1 cellular context compared by ENCODE assay signal in the genomic region with DNA sequence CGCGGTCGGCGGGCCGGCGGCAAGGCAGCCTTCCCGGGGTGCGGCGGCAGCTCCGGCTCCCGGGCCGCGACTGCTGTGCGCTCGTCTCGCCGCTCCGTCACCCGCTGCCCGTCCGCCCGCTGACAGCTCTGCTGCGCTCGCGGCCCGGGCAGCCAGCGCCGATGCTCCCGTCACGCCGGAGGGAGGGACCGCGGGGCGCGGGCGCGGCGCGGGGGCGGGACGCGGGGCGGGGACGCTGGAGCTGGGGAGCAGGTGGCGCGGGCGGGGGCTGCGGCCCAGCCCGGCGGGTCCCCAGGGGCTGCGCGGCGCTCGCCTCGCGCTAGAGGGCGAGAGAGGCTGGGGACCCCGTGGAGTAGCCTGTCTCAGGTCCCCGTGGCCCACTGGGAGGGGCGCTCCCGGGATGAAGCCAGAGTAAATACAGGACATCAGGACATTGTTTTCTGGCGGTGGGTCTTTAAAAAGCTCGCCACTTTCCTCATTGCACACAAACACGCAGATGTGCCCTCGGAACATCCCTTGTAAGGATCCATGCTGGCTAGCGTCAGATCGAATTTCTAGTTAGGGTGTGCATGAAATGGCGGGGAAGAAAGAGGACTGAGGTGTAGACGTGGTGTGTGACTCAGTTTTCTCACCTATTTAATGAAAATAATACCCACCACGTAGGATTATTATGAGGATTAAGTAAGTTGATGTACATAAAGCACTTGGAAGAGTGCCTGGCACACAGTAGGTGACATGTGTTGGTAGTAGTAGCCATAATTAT.
A peak's percentile ranks its signal among the peaks of the same experiment; 100 is the strongest.
TF ChIP-seq lines count a peak whose summit lies in the region.

A gene with protein sequence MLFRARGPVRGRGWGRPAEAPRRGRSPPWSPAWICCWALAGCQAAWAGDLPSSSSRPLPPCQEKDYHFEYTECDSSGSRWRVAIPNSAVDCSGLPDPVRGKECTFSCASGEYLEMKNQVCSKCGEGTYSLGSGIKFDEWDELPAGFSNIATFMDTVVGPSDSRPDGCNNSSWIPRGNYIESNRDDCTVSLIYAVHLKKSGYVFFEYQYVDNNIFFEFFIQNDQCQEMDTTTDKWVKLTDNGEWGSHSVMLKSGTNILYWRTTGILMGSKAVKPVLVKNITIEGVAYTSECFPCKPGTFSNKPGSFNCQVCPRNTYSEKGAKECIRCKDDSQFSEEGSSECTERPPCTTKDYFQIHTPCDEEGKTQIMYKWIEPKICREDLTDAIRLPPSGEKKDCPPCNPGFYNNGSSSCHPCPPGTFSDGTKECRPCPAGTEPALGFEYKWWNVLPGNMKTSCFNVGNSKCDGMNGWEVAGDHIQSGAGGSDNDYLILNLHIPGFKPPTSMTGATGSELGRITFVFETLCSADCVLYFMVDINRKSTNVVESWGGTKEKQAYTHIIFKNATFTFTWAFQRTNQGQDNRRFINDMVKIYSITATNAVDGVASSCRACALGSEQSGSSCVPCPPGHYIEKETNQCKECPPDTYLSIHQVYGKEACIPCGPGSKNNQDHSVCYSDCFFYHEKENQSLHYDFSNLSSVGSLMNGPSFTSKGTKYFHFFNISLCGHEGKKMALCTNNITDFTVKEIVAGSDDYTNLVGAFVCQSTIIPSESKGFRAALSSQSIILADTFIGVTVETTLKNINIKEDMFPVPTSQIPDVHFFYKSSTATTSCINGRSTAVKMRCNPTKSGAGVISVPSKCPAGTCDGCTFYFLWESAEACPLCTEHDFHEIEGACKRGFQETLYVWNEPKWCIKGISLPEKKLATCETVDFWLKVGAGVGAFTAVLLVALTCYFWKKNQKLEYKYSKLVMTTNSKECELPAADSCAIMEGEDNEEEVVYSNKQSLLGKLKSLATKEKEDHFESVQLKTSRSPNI (minus strand): TSS at position 130 of the 763 bp plus-strand sequence. CDS start 141 bp downstream, outside the sequence.

TF ChIP-seq in HepG2, 621 proteins besides CTCF, POLR2A, EP300 and RAD21 (continued from another document):
- TF ChIP-seq SNAPC4 (CRISPR knock-in tag; IDR thresholded peaks at IDR 0.05) (no peak), SAFB2 (CRISPR knock-in tag; IDR thresholded peaks at IDR 0.05; ENCODE audit: borderline replicate concordance, low read depth) (no peak), POLR2AphosphoS2 (IDR thresholded peaks at IDR 0.05; ENCODE audit: low read depth, low read length) (no peak), STAG1 (CRISPR knock-in tag; IDR thresholded peaks at IDR 0.05) (peak; percentile 48), BRD4 (CRISPR knock-in tag; IDR thresholded peaks at IDR 0.05) (no peak), ZNF644 (CRISPR knock-in tag; IDR thresholded peaks at IDR 0.05; ENCODE audit: low read depth) (no peak), AHR (CRISPR knock-in tag; IDR thresholded peaks at IDR 0.05) (no peak), MIER3 (CRISPR knock-in tag; IDR thresholded peaks at IDR 0.05; ENCODE audit: borderline replicate concordance) (no peak), ZNF589 (CRISPR knock-in tag; conservative IDR thresholded peaks at IDR 0.05) (no peak), HIVEP1 (CRISPR knock-in tag; IDR thresholded peaks at IDR 0.05) (no peak), ZNF546 (CRISPR knock-in tag; conservative IDR thresholded peaks at IDR 0.05) (no peak), ZBTB14 (CRISPR knock-in tag; IDR thresholded peaks at IDR 0.05) (no peak), HNRNPK (IDR thresholded peaks at IDR 0.05; ENCODE audit: low read depth, low read length, poor library complexity, severe bottlenecking) (no peak), CREM (IDR thresholded peaks at IDR 0.05) (no peak), CREM (CRISPR knock-in tag; IDR thresholded peaks at IDR 0.05) (no peak), ARID2 (CRISPR knock-in tag; IDR thresholded peaks at IDR 0.05; ENCODE audit: borderline replicate concordance) (no peak), SALL1 (CRISPR knock-in tag; IDR thresholded peaks at IDR 0.05) (peak; percentile 18; the same call in 1 of the 2 replicates), ZKSCAN1 (IDR thresholded peaks at IDR 0.05; ENCODE audit: low read length) (peak; percentile 50; the same call in 1 of the 2 replicates), ZNF501 (CRISPR knock-in tag; IDR thresholded peaks at IDR 0.05) (peak; percentile 27; the same call in 1 of the 2 replicates), ZNF775 (CRISPR knock-in tag; IDR thresholded peaks at IDR 0.05; ENCODE audit: borderline replicate concordance) (no peak), CCDC6 (CRISPR knock-in tag; IDR thresholded peaks at IDR 0.05) (0 out of 2 replicates have a peak, but pooled peaks have one; percentile 26), ZNF460 (CRISPR knock-in tag; IDR thresholded peaks at IDR 0.05; ENCODE audit: borderline replicate concordance) (no peak), NFYC (CRISPR knock-in tag; IDR thresholded peaks at IDR 0.05) (no peak), LBX2 (CRISPR knock-in tag; IDR thresholded peaks at IDR 0.05; ENCODE audit: borderline replicate concordance) (no peak), ARNT2 (CRISPR knock-in tag; IDR thresholded peaks at IDR 0.05; ENCODE audit: low read depth) (0 out of 2 replicates have a peak, but pooled peaks have one; percentile 58), ZBTB7B (CRISPR knock-in tag; IDR thresholded peaks at IDR 0.05) (0 out of 2 replicates have a peak, but pooled peaks have one; percentile 39), TRIM24 (CRISPR knock-in tag; IDR thresholded peaks at IDR 0.05) (no peak), ZNF205 (CRISPR knock-in tag; IDR thresholded peaks at IDR 0.05) (no peak), ZNF44 (CRISPR knock-in tag; IDR thresholded peaks at IDR 0.05) (no peak), ZSCAN20 (CRISPR knock-in tag; IDR thresholded peaks at IDR 0.05; ENCODE audit: borderline replicate concordance) (no peak), SNRNP70 (IDR thresholded peaks at IDR 0.05; ENCODE audit: low read depth, low read length) (no peak)
- TF ChIP-seq, protein P1, sequence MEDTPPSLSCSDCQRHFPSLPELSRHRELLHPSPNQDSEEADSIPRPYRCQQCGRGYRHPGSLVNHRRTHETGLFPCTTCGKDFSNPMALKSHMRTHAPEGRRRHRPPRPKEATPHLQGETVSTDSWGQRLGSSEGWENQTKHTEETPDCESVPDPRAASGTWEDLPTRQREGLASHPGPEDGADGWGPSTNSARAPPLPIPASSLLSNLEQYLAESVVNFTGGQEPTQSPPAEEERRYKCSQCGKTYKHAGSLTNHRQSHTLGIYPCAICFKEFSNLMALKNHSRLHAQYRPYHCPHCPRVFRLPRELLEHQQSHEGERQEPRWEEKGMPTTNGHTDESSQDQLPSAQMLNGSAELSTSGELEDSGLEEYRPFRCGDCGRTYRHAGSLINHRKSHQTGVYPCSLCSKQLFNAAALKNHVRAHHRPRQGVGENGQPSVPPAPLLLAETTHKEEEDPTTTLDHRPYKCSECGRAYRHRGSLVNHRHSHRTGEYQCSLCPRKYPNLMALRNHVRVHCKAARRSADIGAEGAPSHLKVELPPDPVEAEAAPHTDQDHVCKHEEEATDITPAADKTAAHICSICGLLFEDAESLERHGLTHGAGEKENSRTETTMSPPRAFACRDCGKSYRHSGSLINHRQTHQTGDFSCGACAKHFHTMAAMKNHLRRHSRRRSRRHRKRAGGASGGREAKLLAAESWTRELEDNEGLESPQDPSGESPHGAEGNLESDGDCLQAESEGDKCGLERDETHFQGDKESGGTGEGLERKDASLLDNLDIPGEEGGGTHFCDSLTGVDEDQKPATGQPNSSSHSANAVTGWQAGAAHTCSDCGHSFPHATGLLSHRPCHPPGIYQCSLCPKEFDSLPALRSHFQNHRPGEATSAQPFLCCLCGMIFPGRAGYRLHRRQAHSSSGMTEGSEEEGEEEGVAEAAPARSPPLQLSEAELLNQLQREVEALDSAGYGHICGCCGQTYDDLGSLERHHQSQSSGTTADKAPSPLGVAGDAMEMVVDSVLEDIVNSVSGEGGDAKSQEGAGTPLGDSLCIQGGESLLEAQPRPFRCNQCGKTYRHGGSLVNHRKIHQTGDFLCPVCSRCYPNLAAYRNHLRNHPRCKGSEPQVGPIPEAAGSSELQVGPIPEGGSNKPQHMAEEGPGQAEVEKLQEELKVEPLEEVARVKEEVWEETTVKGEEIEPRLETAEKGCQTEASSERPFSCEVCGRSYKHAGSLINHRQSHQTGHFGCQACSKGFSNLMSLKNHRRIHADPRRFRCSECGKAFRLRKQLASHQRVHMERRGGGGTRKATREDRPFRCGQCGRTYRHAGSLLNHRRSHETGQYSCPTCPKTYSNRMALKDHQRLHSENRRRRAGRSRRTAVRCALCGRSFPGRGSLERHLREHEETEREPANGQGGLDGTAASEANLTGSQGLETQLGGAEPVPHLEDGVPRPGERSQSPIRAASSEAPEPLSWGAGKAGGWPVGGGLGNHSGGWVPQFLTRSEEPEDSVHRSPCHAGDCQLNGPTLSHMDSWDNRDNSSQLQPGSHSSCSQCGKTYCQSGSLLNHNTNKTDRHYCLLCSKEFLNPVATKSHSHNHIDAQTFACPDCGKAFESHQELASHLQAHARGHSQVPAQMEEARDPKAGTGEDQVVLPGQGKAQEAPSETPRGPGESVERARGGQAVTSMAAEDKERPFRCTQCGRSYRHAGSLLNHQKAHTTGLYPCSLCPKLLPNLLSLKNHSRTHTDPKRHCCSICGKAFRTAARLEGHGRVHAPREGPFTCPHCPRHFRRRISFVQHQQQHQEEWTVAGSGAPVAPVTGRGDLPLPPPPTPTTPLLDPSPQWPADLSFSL (CRISPR knock-in tag; IDR thresholded peaks at IDR 0.05): no peak
- TF ChIP-seq, protein P2, sequence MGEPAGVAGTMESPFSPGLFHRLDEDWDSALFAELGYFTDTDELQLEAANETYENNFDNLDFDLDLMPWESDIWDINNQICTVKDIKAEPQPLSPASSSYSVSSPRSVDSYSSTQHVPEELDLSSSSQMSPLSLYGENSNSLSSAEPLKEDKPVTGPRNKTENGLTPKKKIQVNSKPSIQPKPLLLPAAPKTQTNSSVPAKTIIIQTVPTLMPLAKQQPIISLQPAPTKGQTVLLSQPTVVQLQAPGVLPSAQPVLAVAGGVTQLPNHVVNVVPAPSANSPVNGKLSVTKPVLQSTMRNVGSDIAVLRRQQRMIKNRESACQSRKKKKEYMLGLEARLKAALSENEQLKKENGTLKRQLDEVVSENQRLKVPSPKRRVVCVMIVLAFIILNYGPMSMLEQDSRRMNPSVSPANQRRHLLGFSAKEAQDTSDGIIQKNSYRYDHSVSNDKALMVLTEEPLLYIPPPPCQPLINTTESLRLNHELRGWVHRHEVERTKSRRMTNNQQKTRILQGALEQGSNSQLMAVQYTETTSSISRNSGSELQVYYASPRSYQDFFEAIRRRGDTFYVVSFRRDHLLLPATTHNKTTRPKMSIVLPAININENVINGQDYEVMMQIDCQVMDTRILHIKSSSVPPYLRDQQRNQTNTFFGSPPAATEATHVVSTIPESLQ (CRISPR knock-in tag; conservative IDR thresholded peaks at IDR 0.05): no peak
